In genomic region chr1:27307851-27308598, GRCh38 we compare ENCODE assay signal across 1 cellular context.
A peak's percentile ranks its signal among the peaks of the same experiment; 100 is the strongest.
TF ChIP-seq lines count a peak whose summit lies in the region.

No MANE protein-coding gene starts in this region.

TF ChIP-seq in HepG2, 621 proteins besides CTCF, POLR2A, EP300 and RAD21:
- TF ChIP-seq HOXA5 (CRISPR knock-in tag; IDR thresholded peaks at IDR 0.05), result no peak
- TF ChIP-seq CEBPB (IDR thresholded peaks at IDR 0.05; ENCODE audit: borderline replicate concordance, low read depth, low read length), result peak; percentile 40; the same call in 1 of the 2 replicates
- peak; percentile 40 for TF ChIP-seq CEBPG (CRISPR knock-in tag; IDR thresholded peaks at IDR 0.05)
